ENCODE assay signal across 22 cellular contexts in genomic region chr5:164256351-164256750, GRCh38.
"Had no signal": no experiment of that assay in that cellular context is flagged by ENCODE, and none has a peak within 500 bp of the region (broad histone marks: within the 10 kb centered on the region; RNA-seq: fewer than 3 reads in every experiment).

No MANE protein-coding gene starts in this region.

- H3K27me3 Mint-ChIP-seq: activated CD4-positive, alpha-beta T cell treated with anti-CD3 and anti-CD28 coated beads, Interleukin-2, amount 10 ng/mL, durations not matched to agents 24 days and 14 days; activated CD8-positive, alpha-beta T cell treated with anti-CD3 and anti-CD28 coated beads for 36 hours; activated naive CD8-positive, alpha-beta T cell treated with anti-CD3 and anti-CD28 coated beads for 36 hours; activated T-helper 17 cell treated with anti-CD3 and anti-CD28 coated beads, Interleukin-2, amount 50 U/mL, for 72 hours; progenitor cell of endocrine pancreas; stimulated activated naive CD8-positive, alpha-beta T cell treated with anti-CD3 and anti-CD28 coated beads, Interleukin-15, amount 100 ng/mL, for 72 hours had no signal

- H3K4me1 ChIP-seq: esophagus muscularis mucosa, right atrium auricular region, suprapubic skin, transverse colon, vagina had no signal

- H3K36me3 Mint-ChIP-seq: activated naive CD8-positive, alpha-beta T cell treated with anti-CD3 and anti-CD28 coated beads for 36 hours had no signal

- H3K27ac ChIP-seq: brain microvascular endothelial cell, esophagus muscularis mucosa, right atrium auricular region, suprapubic skin, transverse colon, vagina had no signal

- H3K36me3 ChIP-seq: brain microvascular endothelial cell, esophagus muscularis mucosa, right atrium auricular region, suprapubic skin, transverse colon, vagina had no signal

- H3K9me3 Mint-ChIP-seq: activated CD4-positive, alpha-beta T cell treated with anti-CD3 and anti-CD28 coated beads, Interleukin-2, amount 10 ng/mL, durations not matched to agents 24 days and 14 days; activated T-helper 17 cell treated with anti-CD3 and anti-CD28 coated beads, Interleukin-2, amount 50 U/mL, for 72 hours had no signal

- H3K4me1 Mint-ChIP-seq: activated CD4-positive, alpha-beta T cell treated with anti-CD3 and anti-CD28 coated beads, Interleukin-2, amount 10 ng/mL, durations not matched to agents 24 days and 14 days; activated naive CD8-positive, alpha-beta T cell treated with anti-CD3 and anti-CD28 coated beads for 36 hours; activated T-helper 17 cell treated with anti-CD3 and anti-CD28 coated beads, Interleukin-2, amount 50 U/mL, for 72 hours; stimulated activated naive CD8-positive, alpha-beta T cell treated with anti-CD3 and anti-CD28 coated beads, Interleukin-15, amount 100 ng/mL, for 72 hours had no signal

- DNase-seq: activated CD4-positive, alpha-beta T cell treated with anti-CD3 and anti-CD28 coated beads, Interleukin-2, amount 10 ng/mL, durations not matched to agents 24 days and 14 days; activated CD8-positive, alpha-beta T cell treated with anti-CD3 and anti-CD28 coated beads for 36 hours; activated naive CD4-positive, alpha-beta T cell; activated naive CD8-positive, alpha-beta T cell treated with anti-CD3 and anti-CD28 coated beads for 36 hours; activated T-cell treated with anti-CD3 and anti-CD28 coated beads, Interleukin-2, amount 50 U/mL, for 1 hour; brain microvascular endothelial cell; cortex of kidney; foreskin melanocyte; hypothalamus; occipital lobe; stimulated activated CD4-positive, alpha-beta T cell treated with anti-CD3 and anti-CD28 coated beads, Interleukin-2, amount 100 ng/mL, for 48 hours; stimulated activated naive CD8-positive, alpha-beta T cell treated with anti-CD3 and anti-CD28 coated beads, Interleukin-15, amount 100 ng/mL, for 72 hours; T1000; transverse colon had no signal

- H3K27ac Mint-ChIP-seq: activated CD4-positive, alpha-beta T cell treated with anti-CD3 and anti-CD28 coated beads, Interleukin-2, amount 10 ng/mL, durations not matched to agents 24 days and 14 days; activated CD8-positive, alpha-beta T cell treated with anti-CD3 and anti-CD28 coated beads for 36 hours; activated naive CD8-positive, alpha-beta T cell treated with anti-CD3 and anti-CD28 coated beads for 36 hours; activated T-helper 17 cell treated with anti-CD3 and anti-CD28 coated beads, Interleukin-2, amount 50 U/mL, for 72 hours; stimulated activated naive CD8-positive, alpha-beta T cell treated with anti-CD3 and anti-CD28 coated beads, Interleukin-15, amount 100 ng/mL, for 72 hours had no signal

- H3K4me3 Mint-ChIP-seq: activated CD4-positive, alpha-beta T cell treated with anti-CD3 and anti-CD28 coated beads, Interleukin-2, amount 10 ng/mL, durations not matched to agents 24 days and 14 days; activated CD8-positive, alpha-beta T cell treated with anti-CD3 and anti-CD28 coated beads for 36 hours; activated naive CD8-positive, alpha-beta T cell treated with anti-CD3 and anti-CD28 coated beads for 36 hours; activated T-helper 17 cell treated with anti-CD3 and anti-CD28 coated beads, Interleukin-2, amount 50 U/mL, for 72 hours; stimulated activated naive CD8-positive, alpha-beta T cell treated with anti-CD3 and anti-CD28 coated beads, Interleukin-15, amount 100 ng/mL, for 72 hours had no signal

- FAIRE-seq: endometrium, keratinocyte had no signal

- H3K27me3 ChIP-seq: brain microvascular endothelial cell, esophagus muscularis mucosa, right atrium auricular region, suprapubic skin, transverse colon, vagina had no signal

- H3K9me3 ChIP-seq: right atrium auricular region, suprapubic skin, transverse colon, vagina had no signal

- H3K4me3 ChIP-seq: esophagus muscularis mucosa, right atrium auricular region, suprapubic skin, transverse colon, vagina had no signal
